In genomic region chr2:102070058-102070642, GRCh38 we compare ENCODE assay signal across 1 cellular context.
TF ChIP-seq lines count a peak whose summit lies in the region.

No MANE protein-coding gene starts in this region.

TF ChIP-seq in K562, 482 proteins besides CTCF, POLR2A, EP300 and RAD21 (continued from another document and continues in another):
- TF ChIP-seq, protein P1, sequence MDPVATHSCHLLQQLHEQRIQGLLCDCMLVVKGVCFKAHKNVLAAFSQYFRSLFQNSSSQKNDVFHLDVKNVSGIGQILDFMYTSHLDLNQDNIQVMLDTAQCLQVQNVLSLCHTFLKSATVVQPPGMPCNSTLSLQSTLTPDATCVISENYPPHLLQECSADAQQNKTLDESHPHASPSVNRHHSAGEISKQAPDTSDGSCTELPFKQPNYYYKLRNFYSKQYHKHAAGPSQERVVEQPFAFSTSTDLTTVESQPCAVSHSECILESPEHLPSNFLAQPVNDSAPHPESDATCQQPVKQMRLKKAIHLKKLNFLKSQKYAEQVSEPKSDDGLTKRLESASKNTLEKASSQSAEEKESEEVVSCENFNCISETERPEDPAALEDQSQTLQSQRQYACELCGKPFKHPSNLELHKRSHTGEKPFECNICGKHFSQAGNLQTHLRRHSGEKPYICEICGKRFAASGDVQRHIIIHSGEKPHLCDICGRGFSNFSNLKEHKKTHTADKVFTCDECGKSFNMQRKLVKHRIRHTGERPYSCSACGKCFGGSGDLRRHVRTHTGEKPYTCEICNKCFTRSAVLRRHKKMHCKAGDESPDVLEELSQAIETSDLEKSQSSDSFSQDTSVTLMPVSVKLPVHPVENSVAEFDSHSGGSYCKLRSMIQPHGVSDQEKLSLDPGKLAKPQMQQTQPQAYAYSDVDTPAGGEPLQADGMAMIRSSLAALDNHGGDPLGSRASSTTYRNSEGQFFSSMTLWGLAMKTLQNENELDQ (CRISPR knock-in tag; IDR thresholded peaks at IDR 0.05; ENCODE audit: borderline replicate concordance): no peak
- TF ChIP-seq UBTF (IDR thresholded peaks at IDR 0.05; ENCODE audit: borderline replicate concordance in 1 of 2, low read depth in 2 of 2, low read length in 2 of 2): 0 out of 4 replicates have a peak, but pooled peaks of 1 of the 2 experiments have one; percentile 34
- no peak for TF ChIP-seq ZNF785 (CRISPR knock-in tag; IDR thresholded peaks at IDR 0.05)
- no peak for TF ChIP-seq JUNB (CRISPR knock-in tag; conservative IDR thresholded peaks at IDR 0.05)
- TF ChIP-seq ZNF668 (CRISPR knock-in tag; IDR thresholded peaks at IDR 0.05): no peak
- TF ChIP-seq, protein P2, sequence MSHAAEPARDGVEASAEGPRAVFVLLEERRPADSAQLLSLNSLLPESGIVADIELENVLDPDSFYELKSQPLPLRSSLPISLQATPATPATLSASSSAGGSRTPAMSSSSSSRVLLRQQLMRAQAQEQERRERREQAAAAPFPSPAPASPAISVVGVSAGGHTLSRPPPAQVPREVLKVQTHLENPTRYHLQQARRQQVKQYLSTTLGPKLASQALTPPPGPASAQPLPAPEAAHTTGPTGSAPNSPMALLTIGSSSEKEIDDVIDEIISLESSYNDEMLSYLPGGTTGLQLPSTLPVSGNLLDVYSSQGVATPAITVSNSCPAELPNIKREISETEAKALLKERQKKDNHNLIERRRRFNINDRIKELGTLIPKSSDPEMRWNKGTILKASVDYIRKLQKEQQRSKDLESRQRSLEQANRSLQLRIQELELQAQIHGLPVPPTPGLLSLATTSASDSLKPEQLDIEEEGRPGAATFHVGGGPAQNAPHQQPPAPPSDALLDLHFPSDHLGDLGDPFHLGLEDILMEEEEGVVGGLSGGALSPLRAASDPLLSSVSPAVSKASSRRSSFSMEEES (CRISPR knock-in tag; IDR thresholded peaks at IDR 0.05): no peak
- TF ChIP-seq HNRNPK (IDR thresholded peaks at IDR 0.05; ENCODE audit: low read depth, low read length, poor library complexity, severe bottlenecking): no peak
- no peak for TF ChIP-seq BRD4 (IDR thresholded peaks at IDR 0.05)
- no peak for TF ChIP-seq KLF16 (IDR thresholded peaks at IDR 0.05)
- no peak for TF ChIP-seq MAFK (IDR thresholded peaks at IDR 0.05; ENCODE audit: low read length)
- TF ChIP-seq, protein P3, sequence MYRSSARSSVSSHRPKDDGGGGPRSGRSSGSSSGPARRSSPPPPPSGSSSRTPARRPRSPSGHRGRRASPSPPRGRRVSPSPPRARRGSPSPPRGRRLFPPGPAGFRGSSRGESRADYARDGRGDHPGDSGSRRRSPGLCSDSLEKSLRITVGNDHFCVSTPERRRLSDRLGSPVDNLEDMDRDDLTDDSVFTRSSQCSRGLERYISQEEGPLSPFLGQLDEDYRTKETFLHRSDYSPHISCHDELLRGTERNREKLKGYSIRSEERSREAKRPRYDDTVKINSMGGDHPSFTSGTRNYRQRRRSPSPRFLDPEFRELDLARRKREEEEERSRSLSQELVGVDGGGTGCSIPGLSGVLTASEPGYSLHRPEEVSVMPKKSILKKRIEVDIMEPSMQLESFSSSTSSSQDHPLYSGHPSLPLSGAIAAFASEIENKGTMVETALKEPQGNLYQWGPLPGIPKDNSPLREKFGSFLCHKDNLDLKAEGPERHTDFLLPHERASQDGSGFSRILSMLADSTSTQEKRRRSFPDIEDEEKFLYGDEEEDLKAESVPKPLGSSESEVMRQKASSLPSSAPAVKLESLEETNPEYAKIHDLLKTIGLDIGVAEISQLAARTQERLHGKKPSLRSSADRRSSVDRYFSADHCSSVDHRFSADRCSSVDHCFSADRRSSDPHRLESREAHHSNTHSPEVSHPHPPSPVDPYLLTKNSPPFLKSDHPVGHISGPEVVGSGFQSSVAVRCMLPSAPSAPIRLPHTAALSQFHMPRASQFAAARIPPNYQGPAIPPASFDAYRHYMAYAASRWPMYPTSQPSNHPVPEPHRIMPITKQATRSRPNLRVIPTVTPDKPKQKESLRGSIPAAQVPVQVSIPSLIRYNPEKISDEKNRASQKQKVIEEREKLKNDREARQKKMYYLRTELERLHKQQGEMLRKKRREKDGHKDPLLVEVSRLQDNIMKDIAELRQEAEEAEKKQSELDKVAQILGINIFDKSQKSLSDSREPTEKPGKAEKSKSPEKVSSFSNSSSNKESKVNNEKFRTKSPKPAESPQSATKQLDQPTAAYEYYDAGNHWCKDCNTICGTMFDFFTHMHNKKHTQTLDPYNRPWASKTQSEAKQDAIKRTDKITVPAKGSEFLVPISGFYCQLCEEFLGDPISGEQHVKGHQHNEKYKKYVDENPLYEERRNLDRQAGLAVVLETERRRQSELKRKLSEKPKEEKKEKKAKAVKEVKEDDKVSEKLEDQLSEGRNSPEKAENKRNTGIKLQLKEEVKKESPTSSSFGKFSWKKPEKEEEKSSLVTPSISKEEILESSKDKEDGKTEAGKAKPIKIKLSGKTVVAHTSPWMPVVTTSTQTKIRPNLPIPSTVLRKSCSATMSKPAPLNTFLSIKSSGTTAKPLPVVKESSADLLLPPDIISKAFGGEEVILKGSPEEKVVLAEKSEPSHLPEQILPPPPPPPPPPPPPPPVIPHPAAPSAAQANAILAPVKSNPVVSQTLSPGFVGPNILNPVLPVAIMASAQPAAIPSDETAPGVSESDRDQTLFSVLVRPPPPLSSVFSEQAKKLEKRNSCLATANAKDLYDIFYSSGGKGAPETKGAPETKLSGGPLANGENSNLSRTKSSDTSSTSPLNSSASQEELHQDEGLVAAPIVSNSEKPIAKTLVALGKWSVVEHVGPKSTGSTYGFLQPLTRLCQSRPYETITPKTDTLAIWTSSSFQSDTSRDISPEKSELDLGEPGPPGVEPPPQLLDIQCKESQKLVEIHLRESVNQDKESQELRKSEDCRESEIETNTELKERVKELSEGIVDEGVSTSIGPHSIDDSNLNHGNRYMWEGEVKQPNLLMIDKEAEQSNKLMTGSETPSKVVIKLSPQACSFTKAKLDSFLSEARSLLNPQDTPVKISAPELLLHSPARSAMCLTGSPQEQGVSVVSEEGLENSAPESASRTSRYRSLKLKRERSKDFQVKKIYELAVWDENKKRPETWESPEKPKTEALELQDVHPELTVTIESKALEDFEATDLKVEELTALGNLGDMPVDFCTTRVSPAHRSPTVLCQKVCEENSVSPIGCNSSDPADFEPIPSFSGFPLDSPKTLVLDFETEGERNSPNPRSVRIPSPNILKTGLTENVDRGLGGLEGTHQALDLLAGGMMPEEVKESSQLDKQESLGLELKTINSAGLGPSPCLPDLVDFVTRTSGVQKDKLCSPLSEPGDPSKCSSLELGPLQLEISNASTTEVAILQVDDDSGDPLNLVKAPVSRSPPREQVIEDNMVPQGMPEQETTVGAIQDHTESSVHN (IDR thresholded peaks at IDR 0.05; ENCODE audit: borderline replicate concordance in 1 of 2, low read depth in 1 of 2): no peak
- TF ChIP-seq PHF20 (IDR thresholded peaks at IDR 0.05; ENCODE audit: partially characterized antibody): peak; percentile 31
- no peak for TF ChIP-seq MCM7 (IDR thresholded peaks at IDR 0.05)
- no peak for TF ChIP-seq POLR2B (IDR thresholded peaks at IDR 0.05; ENCODE audit: low read depth, partially characterized antibody)
- no peak for TF ChIP-seq SREBF1 (IDR thresholded peaks at IDR 0.05; ENCODE audit: borderline replicate concordance, low read depth, low read length)
- peak; percentile 34 to 68; a peak in 1 of 4 replicates for TF ChIP-seq MLLT1 (IDR thresholded peaks at IDR 0.05)
- TF ChIP-seq, protein P4, sequence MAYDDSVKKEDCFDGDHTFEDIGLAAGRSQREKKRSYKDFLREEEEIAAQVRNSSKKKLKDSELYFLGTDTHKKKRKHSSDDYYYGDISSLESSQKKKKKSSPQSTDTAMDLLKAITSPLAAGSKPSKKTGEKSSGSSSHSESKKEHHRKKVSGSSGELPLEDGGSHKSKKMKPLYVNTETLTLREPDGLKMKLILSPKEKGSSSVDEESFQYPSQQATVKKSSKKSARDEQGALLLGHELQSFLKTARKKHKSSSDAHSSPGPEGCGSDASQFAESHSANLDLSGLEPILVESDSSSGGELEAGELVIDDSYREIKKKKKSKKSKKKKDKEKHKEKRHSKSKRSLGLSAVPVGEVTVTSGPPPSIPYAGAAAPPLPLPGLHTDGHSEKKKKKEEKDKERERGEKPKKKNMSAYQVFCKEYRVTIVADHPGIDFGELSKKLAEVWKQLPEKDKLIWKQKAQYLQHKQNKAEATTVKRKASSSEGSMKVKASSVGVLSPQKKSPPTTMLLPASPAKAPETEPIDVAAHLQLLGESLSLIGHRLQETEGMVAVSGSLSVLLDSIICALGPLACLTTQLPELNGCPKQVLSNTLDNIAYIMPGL (CRISPR knock-in tag; IDR thresholded peaks at IDR 0.05): no peak
- peak; percentile 85 for TF ChIP-seq ZNF589 (CRISPR knock-in tag; IDR thresholded peaks at IDR 0.05; ENCODE audit: low read depth)
- TF ChIP-seq NFRKB (IDR thresholded peaks at IDR 0.05; ENCODE audit: low read depth): 0 out of 2 replicates have a peak, but pooled peaks have one; percentile 0
- TF ChIP-seq, protein P5, sequence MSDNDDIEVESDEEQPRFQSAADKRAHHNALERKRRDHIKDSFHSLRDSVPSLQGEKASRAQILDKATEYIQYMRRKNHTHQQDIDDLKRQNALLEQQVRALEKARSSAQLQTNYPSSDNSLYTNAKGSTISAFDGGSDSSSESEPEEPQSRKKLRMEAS (CRISPR knock-in tag; IDR thresholded peaks at IDR 0.05): no peak
- TF ChIP-seq GATAD2A (IDR thresholded peaks at IDR 0.05): peak; percentile 43; the same call in 1 of the 2 replicates
- 0 out of 2 replicates have a peak, but pooled peaks have one; percentile 56 for TF ChIP-seq OTX1 (CRISPR knock-in tag; IDR thresholded peaks at IDR 0.05)
- TF ChIP-seq HMG20B (CRISPR knock-in tag; IDR thresholded peaks at IDR 0.05): no peak
- peak in 1 of 2 experiments; percentile 48; a peak in 2 of 4 replicates for TF ChIP-seq RCOR1 (IDR thresholded peaks at IDR 0.05; ENCODE audit: borderline replicate concordance in 1 of 2, low read depth in 2 of 2, low read length in 2 of 2)
- TF ChIP-seq, protein P6, sequence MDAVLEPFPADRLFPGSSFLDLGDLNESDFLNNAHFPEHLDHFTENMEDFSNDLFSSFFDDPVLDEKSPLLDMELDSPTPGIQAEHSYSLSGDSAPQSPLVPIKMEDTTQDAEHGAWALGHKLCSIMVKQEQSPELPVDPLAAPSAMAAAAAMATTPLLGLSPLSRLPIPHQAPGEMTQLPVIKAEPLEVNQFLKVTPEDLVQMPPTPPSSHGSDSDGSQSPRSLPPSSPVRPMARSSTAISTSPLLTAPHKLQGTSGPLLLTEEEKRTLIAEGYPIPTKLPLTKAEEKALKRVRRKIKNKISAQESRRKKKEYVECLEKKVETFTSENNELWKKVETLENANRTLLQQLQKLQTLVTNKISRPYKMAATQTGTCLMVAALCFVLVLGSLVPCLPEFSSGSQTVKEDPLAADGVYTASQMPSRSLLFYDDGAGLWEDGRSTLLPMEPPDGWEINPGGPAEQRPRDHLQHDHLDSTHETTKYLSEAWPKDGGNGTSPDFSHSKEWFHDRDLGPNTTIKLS (IDR thresholded peaks at IDR 0.05; ENCODE audit: borderline replicate concordance, low read depth): no peak
- no peak for TF ChIP-seq MTA2 (IDR thresholded peaks at IDR 0.05; ENCODE audit: low read depth)
- TF ChIP-seq, protein P7, sequence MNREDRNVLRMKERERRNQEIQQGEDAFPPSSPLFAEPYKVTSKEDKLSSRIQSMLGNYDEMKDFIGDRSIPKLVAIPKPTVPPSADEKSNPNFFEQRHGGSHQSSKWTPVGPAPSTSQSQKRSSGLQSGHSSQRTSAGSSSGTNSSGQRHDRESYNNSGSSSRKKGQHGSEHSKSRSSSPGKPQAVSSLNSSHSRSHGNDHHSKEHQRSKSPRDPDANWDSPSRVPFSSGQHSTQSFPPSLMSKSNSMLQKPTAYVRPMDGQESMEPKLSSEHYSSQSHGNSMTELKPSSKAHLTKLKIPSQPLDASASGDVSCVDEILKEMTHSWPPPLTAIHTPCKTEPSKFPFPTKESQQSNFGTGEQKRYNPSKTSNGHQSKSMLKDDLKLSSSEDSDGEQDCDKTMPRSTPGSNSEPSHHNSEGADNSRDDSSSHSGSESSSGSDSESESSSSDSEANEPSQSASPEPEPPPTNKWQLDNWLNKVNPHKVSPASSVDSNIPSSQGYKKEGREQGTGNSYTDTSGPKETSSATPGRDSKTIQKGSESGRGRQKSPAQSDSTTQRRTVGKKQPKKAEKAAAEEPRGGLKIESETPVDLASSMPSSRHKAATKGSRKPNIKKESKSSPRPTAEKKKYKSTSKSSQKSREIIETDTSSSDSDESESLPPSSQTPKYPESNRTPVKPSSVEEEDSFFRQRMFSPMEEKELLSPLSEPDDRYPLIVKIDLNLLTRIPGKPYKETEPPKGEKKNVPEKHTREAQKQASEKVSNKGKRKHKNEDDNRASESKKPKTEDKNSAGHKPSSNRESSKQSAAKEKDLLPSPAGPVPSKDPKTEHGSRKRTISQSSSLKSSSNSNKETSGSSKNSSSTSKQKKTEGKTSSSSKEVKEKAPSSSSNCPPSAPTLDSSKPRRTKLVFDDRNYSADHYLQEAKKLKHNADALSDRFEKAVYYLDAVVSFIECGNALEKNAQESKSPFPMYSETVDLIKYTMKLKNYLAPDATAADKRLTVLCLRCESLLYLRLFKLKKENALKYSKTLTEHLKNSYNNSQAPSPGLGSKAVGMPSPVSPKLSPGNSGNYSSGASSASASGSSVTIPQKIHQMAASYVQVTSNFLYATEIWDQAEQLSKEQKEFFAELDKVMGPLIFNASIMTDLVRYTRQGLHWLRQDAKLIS (CRISPR knock-in tag; IDR thresholded peaks at IDR 0.05): no peak
- no peak for TF ChIP-seq FOXA3 (CRISPR knock-in tag; conservative IDR thresholded peaks at IDR 0.05 in 1 of 2, IDR thresholded peaks at IDR 0.05 in 1 of 2)
- no peak for TF ChIP-seq ZNF408 (CRISPR knock-in tag; IDR thresholded peaks at IDR 0.05; ENCODE audit: low read depth)
- TF ChIP-seq SMARCE1 (IDR thresholded peaks at IDR 0.05): no peak; the same call in 1 of the 2 replicates
- no peak for TF ChIP-seq ZBTB8A (IDR thresholded peaks at IDR 0.05; ENCODE audit: partially characterized antibody)
- TF ChIP-seq KDM4B (IDR thresholded peaks at IDR 0.05; ENCODE audit: borderline replicate concordance in 2 of 2, low read depth in 1 of 2): no peak
